Comparison of ENCODE assay signal across 1 cellular context in the genomic region with DNA sequence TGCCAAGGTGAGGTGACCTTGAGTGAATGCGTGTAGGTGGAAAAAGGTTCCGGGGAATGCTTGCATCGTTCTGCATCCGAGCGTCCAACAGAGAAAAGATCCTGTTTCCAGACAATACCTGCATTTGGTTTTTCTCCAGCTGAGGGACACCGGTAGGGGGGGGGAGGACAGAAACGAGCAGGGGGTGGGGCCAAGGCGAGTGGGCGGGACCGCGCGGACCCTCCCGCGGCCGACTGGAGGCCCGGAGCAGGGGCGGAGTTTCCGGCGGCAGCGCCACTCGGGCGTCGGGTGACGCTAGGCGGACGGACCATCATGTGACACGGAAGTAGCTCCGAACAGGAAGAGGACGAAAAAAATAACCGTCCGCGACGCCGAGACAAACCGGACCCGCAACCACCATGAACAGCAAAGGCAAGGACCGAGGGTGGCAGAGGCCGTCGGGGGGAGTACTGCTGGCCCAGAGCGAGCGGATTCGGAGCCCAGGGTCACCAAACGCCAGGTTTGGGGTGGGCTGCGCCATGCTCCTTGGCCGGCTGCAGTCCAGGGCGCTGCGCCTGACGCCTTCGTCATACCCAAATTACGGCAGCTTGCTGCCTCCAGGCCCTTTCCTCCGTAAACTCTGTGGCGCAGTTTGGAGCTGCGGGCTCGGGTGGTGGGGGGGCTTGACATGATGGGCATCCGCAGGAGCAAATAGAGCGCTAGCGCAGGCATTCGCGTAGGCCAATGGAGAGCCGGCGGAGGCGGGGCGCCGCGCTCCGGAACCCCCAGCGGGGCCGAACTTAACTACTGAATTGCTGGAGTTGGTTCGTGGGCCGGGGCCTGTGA.
TF ChIP-seq lines count a peak whose summit lies in the region.

A gene with protein sequence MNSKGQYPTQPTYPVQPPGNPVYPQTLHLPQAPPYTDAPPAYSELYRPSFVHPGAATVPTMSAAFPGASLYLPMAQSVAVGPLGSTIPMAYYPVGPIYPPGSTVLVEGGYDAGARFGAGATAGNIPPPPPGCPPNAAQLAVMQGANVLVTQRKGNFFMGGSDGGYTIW (plus strand): TSS at position 317 of the 825 bp plus-strand sequence. CDS start 82 bp downstream, at position 399.

TF ChIP-seq in IMR-90, 13 proteins besides CTCF, POLR2A, EP300 and RAD21 (continued from another document):
- TF ChIP-seq, protein P1, sequence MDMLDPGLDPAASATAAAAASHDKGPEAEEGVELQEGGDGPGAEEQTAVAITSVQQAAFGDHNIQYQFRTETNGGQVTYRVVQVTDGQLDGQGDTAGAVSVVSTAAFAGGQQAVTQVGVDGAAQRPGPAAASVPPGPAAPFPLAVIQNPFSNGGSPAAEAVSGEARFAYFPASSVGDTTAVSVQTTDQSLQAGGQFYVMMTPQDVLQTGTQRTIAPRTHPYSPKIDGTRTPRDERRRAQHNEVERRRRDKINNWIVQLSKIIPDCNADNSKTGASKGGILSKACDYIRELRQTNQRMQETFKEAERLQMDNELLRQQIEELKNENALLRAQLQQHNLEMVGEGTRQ (IDR thresholded peaks at IDR 0.05; ENCODE audit: low read depth, low read length), result peak; percentile 96
- TF ChIP-seq MAFK (IDR thresholded peaks at IDR 0.05; ENCODE audit: low read depth, low read length), result no peak
- TF ChIP-seq RCOR1 (IDR thresholded peaks at IDR 0.05; ENCODE audit: insufficient replicate concordance, low read length), result no peak
- TF ChIP-seq, protein P2, sequence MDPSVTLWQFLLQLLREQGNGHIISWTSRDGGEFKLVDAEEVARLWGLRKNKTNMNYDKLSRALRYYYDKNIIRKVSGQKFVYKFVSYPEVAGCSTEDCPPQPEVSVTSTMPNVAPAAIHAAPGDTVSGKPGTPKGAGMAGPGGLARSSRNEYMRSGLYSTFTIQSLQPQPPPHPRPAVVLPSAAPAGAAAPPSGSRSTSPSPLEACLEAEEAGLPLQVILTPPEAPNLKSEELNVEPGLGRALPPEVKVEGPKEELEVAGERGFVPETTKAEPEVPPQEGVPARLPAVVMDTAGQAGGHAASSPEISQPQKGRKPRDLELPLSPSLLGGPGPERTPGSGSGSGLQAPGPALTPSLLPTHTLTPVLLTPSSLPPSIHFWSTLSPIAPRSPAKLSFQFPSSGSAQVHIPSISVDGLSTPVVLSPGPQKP (IDR thresholded peaks at IDR 0.05; ENCODE audit: borderline replicate concordance, low read depth, low read length), result no peak
